In genomic region chr22:20116951-20117645, GRCh38 we compare ENCODE assay signal across 8 cellular contexts. TPM values are rescaled to one million over a fixed set of nuclear protein-coding genes. Genes with fewer than 3 reads are reported as not detected.
A peak's percentile ranks its signal among the peaks of the same experiment; 100 is the strongest.
DNase-seq lines count a peak whose midpoint lies in the region; TF ChIP-seq lines count a peak whose summit lies in the region.

Gene TRMT2A (minus strand): TSS chr22:20117226. CDS start chr22:20116906, 320 bp downstream.

- TF ChIP-seq CTCF in fibroblast of villous mesenchyme (IDR thresholded peaks at IDR 0.05; ENCODE audit: insufficient read depth, low read depth, low read length) (peak; percentile 6), neural crest cell (conservative IDR thresholded peaks at IDR 0.05) (peak; percentile 37)

- H3K27me3 Mint-ChIP-seq in neural crest cell (ENCODE audit: low read depth): peaks cover 8% of the 10 kb centered on the region

- H3K27me3 ChIP-seq in H7 (ENCODE audit: control insufficient read depth, insufficient read depth, low read length) (no peaks in the 10 kb centered on the region), stomach smooth muscle (ENCODE audit: control insufficient read depth in 1 of 2, insufficient read depth in 2 of 2, low read length in 2 of 2) (no peaks in the 10 kb centered on the region)

- peaks cover 34% of the 10 kb centered on the region for H3K4me1 Mint-ChIP-seq in neural crest cell

- peak within 1 kb of the TSS; percentile 80 for H3K27ac ChIP-seq in stomach smooth muscle (ENCODE audit: low read length)

- peak; percentile 97 for DNase-seq in ELR (ENCODE audit: low read depth)
- DNase-seq in H7: peak; percentile 100
- peak; percentile 93 for DNase-seq in M059J (ENCODE audit: low read depth)
- DNase-seq in SHP77 (lab: John Stamatoyannopoulos, UW): peak; percentile 92 to 95
- peak; percentile 99 for DNase-seq in activated effector memory CD4-positive, alpha-beta T cell treated with anti-CD3 and anti-CD28 coated beads, Interleukin-2, amount 50 U/mL, for 16 hours
- DNase-seq in fibroblast of villous mesenchyme (ENCODE audit: low read depth): peak; percentile 99
- peak; percentile 98 for DNase-seq in neural crest cell (ENCODE audit: low read depth, low spot score)

- H3K9me3 Mint-ChIP-seq in neural crest cell: no peaks in the 10 kb centered on the region

- H3K4me3 Mint-ChIP-seq in neural crest cell: peak within 1 kb of the TSS; percentile 97

- H3K27ac Mint-ChIP-seq in neural crest cell (ENCODE audit: unreplicated experiment): peak within 1 kb of the TSS; percentile 92

- H3K4me1 ChIP-seq in stomach smooth muscle (ENCODE audit: control insufficient read depth, insufficient read depth, low read length): peaks cover 33% of the 10 kb centered on the region

- peak within 1 kb of the TSS; percentile 78 to 93 for H3K9ac ChIP-seq in stomach smooth muscle (ENCODE audit: low read length in 2 of 2)

- H3K36me3 ChIP-seq in H7 (replicated peaks; ENCODE audit: control insufficient read depth, insufficient read depth, low read length) (peaks cover 43% of the 10 kb centered on the region), stomach smooth muscle (ENCODE audit: control insufficient read depth in 2 of 2, insufficient read depth in 2 of 2, low read length in 2 of 2) (peaks cover 32 to 33% of the 10 kb centered on the region in 2 donors)

- H3K36me3 Mint-ChIP-seq in neural crest cell (ENCODE audit: low read depth): peaks cover 19% of the 10 kb centered on the region

- H3K9me3 ChIP-seq in stomach smooth muscle (ENCODE audit: control insufficient read depth in 2 of 2, low read length in 2 of 2): no peaks in the 10 kb centered on the region

- H3K4me3 ChIP-seq in H7 (ENCODE audit: insufficient read depth, low read depth, low read length) (peak within 1 kb of the TSS; percentile 94), fibroblast of villous mesenchyme (ENCODE audit: low read depth, low read length) (peak within 1 kb of the TSS; percentile 98), stomach smooth muscle (ENCODE audit: low read length in 2 of 2) (peak within 1 kb of the TSS; percentile 71 to 90)

RNA-seq across cellular contexts. Expression of gene TRMT2A, which starts in this region (rescaled TPM):
- 78.5 and 88.6 TPM in 2 replicates for total RNA-seq in H7 (2014; rRNA removed; shearing (Covaris generic))
- total RNA-seq in M059J (2014; rRNA removed; shearing (Covaris generic)): 17.9 and 21.0 TPM in 2 replicates
- 35.4 and 45.3 TPM in 2 replicates for total RNA-seq in fibroblast of villous mesenchyme
- total RNA-seq in neural crest cell: 75.1 and 77.7 TPM in 2 replicates

Comparison
In these comparisons a context has a peak if more than half of its experiments do, and no peak if none do; other contexts are left out.
1. Peak in every context shown above with its lines: DNase-seq, H3K4me3 ChIP-seq and H3K27ac ChIP-seq.